ENCODE assay signal across 17 cellular contexts in genomic region chr1:157310401-157310800, GRCh38.
"Had no signal": no experiment of that assay in that cellular context is flagged by ENCODE, and none has a peak within 500 bp of the region (broad histone marks: within the 10 kb centered on the region; RNA-seq: fewer than 3 reads in every experiment).

No MANE protein-coding gene starts in this region.

- H3K27ac ChIP-seq: neutrophil, parathyroid adenoma, transverse colon, vagina, WERI-Rb-1 had no signal

- ATAC-seq: esophagus mucosa; naive thymus-derived CD8-positive, alpha-beta T cell had no signal

- H3K4me3 ChIP-seq: transverse colon, vagina had no signal

- H3K9ac ChIP-seq: parathyroid adenoma had no signal

- H2AFZ ChIP-seq: parathyroid adenoma had no signal

- H3K36me3 ChIP-seq: neutrophil, transverse colon, vagina, WERI-Rb-1 had no signal

- H3K4me3 Mint-ChIP-seq: activated naive CD4-positive, alpha-beta T cell treated with anti-CD3 and anti-CD28 coated beads for 36 hours; activated T-cell treated with anti-CD3 and anti-CD28 coated beads, Interleukin-2, amount 50 U/mL, for 24 hours; central memory CD8-positive, alpha-beta T cell; naive thymus-derived CD8-positive, alpha-beta T cell had no signal

- H3K9me3 Mint-ChIP-seq: activated naive CD4-positive, alpha-beta T cell treated with anti-CD3 and anti-CD28 coated beads for 36 hours; activated T-cell treated with anti-CD3 and anti-CD28 coated beads, Interleukin-2, amount 50 U/mL, for 24 hours; central memory CD8-positive, alpha-beta T cell had no signal

- H3K79me2 ChIP-seq: parathyroid adenoma had no signal

- H3K27ac Mint-ChIP-seq: activated naive CD4-positive, alpha-beta T cell treated with anti-CD3 and anti-CD28 coated beads for 36 hours; activated T-cell treated with anti-CD3 and anti-CD28 coated beads, Interleukin-2, amount 50 U/mL, for 24 hours had no signal

- H3K27me3 ChIP-seq: neutrophil, transverse colon, vagina had no signal

- H3K9me3 ChIP-seq: neutrophil, transverse colon, vagina had no signal

- H3K4me1 ChIP-seq: parathyroid adenoma, vagina had no signal

- DNase-seq: activated CD4-positive, alpha-beta T cell treated with anti-CD3 and anti-CD28 coated beads, Interleukin-2, amount 50 U/mL, for 48 hours; activated naive CD4-positive, alpha-beta T cell treated with anti-CD3 and anti-CD28 coated beads for 36 hours; activated T-cell treated with anti-CD3 and anti-CD28 coated beads, Interleukin-2, amount 50 U/mL, for 24 hours; anterior cingulate cortex; effector CD4-positive, alpha-beta T cell; mesenchymal stem cell; naive thymus-derived CD8-positive, alpha-beta T cell; stimulated activated CD4-positive, alpha-beta T cell treated with anti-CD3 and anti-CD28 coated beads, Interleukin-2, amount 100 ng/mL, for 24 hours; stimulated activated naive CD4-positive, alpha-beta T cell treated with Interleukin-2 at 50 U/mL for 16 hours; substantia nigra; transverse colon had no signal

- H3K4me1 Mint-ChIP-seq: central memory CD8-positive, alpha-beta T cell; naive thymus-derived CD8-positive, alpha-beta T cell had no signal
